In the genomic region with DNA sequence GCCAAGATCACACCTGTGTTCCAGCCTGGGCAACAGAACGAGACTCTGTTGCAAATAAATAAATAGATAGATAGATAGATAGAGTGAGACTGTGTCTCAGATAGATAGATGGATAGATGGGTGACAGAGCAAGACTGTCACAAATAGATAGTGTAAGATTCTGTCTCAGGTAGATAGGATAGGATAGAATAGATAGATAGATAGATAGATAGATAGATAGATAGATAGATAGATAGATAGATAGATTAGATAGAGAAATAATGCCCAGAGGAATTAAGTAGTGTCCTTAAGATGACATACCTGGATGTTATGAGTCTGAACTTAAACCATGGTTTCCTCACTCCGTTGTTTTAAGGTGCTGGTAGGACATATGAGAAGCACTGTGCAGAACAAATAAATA, we compare ENCODE assay signal across 10 cellular contexts.
"Had no signal": no experiment of that assay in that cellular context is flagged by ENCODE, and none has a peak within 500 bp of the region (broad histone marks: within the 10 kb centered on the region; RNA-seq: fewer than 3 reads in every experiment).

No MANE protein-coding gene starts in this region.

- ATAC-seq: HCT116 had no signal

- H3K36me3 ChIP-seq: HAP-1 had no signal

- DNase-seq: GM23248, GOT3, H7, H9, HCEC 1CT, HFFc6 had no signal

- H3K27ac ChIP-seq: GM23248 had no signal

- H3K4me2 ChIP-seq: GM23338 had no signal

- H3K9me3 Mint-ChIP-seq: GM23338, H9, HFFc6 had no signal

- H3K9me3 ChIP-seq: HAP-1 had no signal

- H3K4me3 Mint-ChIP-seq: GM23338, H9, HFFc6 had no signal

- H3K9ac ChIP-seq: GM23248 had no signal

- H3K27ac Mint-ChIP-seq: GM23338, H9, HFFc6 had no signal

- FAIRE-seq: H1 had no signal

- H3K4me3 ChIP-seq: GM23248, GM23338, HAP-1 had no signal

- H2AFZ ChIP-seq: GM23248, GM23338 had no signal
